In the genomic region with DNA sequence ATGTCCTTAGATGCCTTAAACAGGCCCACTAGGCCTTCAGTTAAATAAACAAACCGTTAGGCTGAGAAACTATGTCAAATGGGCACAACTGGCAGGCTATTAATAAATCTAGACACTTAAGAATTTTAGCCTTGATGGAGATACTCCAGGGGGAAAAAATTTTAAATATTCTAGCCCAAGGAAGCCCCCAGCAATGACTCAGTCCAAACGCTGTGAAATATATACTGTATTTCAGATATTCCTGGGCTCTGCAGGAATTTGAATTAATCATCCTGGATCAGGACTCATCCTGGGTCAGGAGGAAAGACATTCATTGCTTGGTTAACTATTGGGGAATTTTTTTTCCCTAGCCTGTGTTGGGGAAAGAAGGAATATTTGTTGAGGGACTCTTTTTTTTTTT, we compare ENCODE assay signal across 7 cellular contexts.
DNase-seq lines count a peak whose midpoint lies in the region; TF ChIP-seq lines count a peak whose summit lies in the region.
"Not testable (repeated sequence)": the region's sequence is repeated elsewhere in the genome, so short reads cannot be mapped to it uniquely, and the experiment has no call there.

No MANE protein-coding gene starts in this region.

- H2AFZ ChIP-seq in SK-N-SH (ENCODE audit: low read depth), result not testable (repeated sequence)

- H3K9me2 ChIP-seq in SK-N-SH, result not testable (repeated sequence)

- not testable (repeated sequence) for H3K9me3 ChIP-seq in SK-N-SH; subcutaneous abdominal adipose tissue (ENCODE audit: control insufficient read depth in 5 of 5, low read length in 5 of 5)

- WGBS in SK-N-SH (ENCODE audit: low lambda C conversion rate), result 18% methylated on average over 2 of the region's 2 CpGs

- H3K9ac ChIP-seq in SK-N-SH; subcutaneous abdominal adipose tissue (ENCODE audit: low read length in 5 of 5): not testable (repeated sequence)

- H3K4me2 ChIP-seq in SK-N-SH, result peak overlapping the region; percentile 65; the same call in 1 of the 2 replicates

- not testable (repeated sequence) for H3K9me3 Mint-ChIP-seq in chondrocyte (ENCODE audit: low read depth); nephron

- DNase-seq in ELR (ENCODE audit: low read depth) (peak; percentile 88), HT1080 (ENCODE audit: low read depth) (peak; percentile 73), iris pigment epithelial cell (ENCODE audit: low read depth) (peak; percentile 20)
- not testable (repeated sequence) for DNase-seq in SK-N-SH; chondrocyte (ENCODE audit: low spot score)

- H3F3A ChIP-seq in SK-N-SH (replicated peaks; ENCODE audit: insufficient read depth), result peaks cover 39% of the 10 kb centered on the region

- not testable (repeated sequence) for H3K27me3 ChIP-seq in SK-N-SH (ENCODE audit: insufficient read depth); subcutaneous abdominal adipose tissue (ENCODE audit: control insufficient read depth in 5 of 5, insufficient read depth in 4 of 5, low read length in 5 of 5)

- TF ChIP-seq CTCF in SK-N-SH (IDR thresholded peaks at IDR 0.05); chondrocyte (IDR thresholded peaks at IDR 0.05); nephron (IDR thresholded peaks at IDR 0.05; ENCODE audit: unreplicated experiment in 3 of 3): not testable (repeated sequence)

- H3K36me3 Mint-ChIP-seq in chondrocyte (ENCODE audit: low read depth); nephron (ENCODE audit: low read depth): not testable (repeated sequence)

- not testable (repeated sequence) for H3K79me2 ChIP-seq in SK-N-SH (ENCODE audit: insufficient read depth)

- peaks cover 48% of the 10 kb centered on the region in 2 experiments for H3K36me3 ChIP-seq in SK-N-SH (replicated peaks in 1 of 2; ENCODE audit: control insufficient read depth in 1 of 2, insufficient read depth in 2 of 2, low read length in 1 of 2)
- not testable (repeated sequence) for H3K36me3 ChIP-seq in subcutaneous abdominal adipose tissue (ENCODE audit: control insufficient read depth in 5 of 5, insufficient read depth in 5 of 5, low read length in 5 of 5)

- H3K4me3 Mint-ChIP-seq in chondrocyte (ENCODE audit: unreplicated experiment); nephron: not testable (repeated sequence)

- CTCF ChIA-PET in SK-N-SH (lab: Yijun Ruan, JAX), result interaction anchor here (1.3 to 9.0 kb wide), 3 partner anchors 15 to 66 kb away, joined by 3 to 123 read pairs (median 5); no protein-coding TSS in a partner anchor

- H3K4me3 ChIP-seq in SK-N-SH (ENCODE audit: low read depth in 2 of 2, low read length in 1 of 2); subcutaneous abdominal adipose tissue (ENCODE audit: low read depth in 1 of 5, low read length in 5 of 5): not testable (repeated sequence)

- peaks cover 87% of the 10 kb centered on the region for H3K4me1 Mint-ChIP-seq in chondrocyte (ENCODE audit: low read depth)
- peaks cover 80% of the 10 kb centered on the region for H3K4me1 Mint-ChIP-seq in nephron

- not testable (repeated sequence) for H3K27me3 Mint-ChIP-seq in chondrocyte (ENCODE audit: low read depth); nephron (ENCODE audit: low read depth)

- H3K27ac ChIP-seq in SK-N-SH (ENCODE audit: low read depth in 2 of 2, low read length in 1 of 2), result peak overlapping the region in 1 of 2 experiments; percentile 83; a peak in 3 of 4 replicates
- H3K27ac ChIP-seq in subcutaneous abdominal adipose tissue (ENCODE audit: low read depth, low read length), result peak overlapping the region; percentile 62

- H3K27ac Mint-ChIP-seq in chondrocyte (ENCODE audit: unreplicated experiment) (peak overlapping the region; percentile 97), nephron (peak overlapping the region; percentile 20 to 53 (median 48))

- not testable (repeated sequence) for TF ChIP-seq RAD21 in SK-N-SH (IDR thresholded peaks at IDR 0.05; ENCODE audit: low read length)

- TF ChIP-seq EP300 in SK-N-SH (IDR thresholded peaks at IDR 0.05; ENCODE audit: borderline replicate concordance in 1 of 2, low read depth in 1 of 2, low read length in 1 of 2), result peak in 1 of 2 experiments; percentile 76; a peak in 1 of 4 replicates

- not testable (repeated sequence) for H4K20me1 ChIP-seq in SK-N-SH (ENCODE audit: insufficient read depth)

- H3K4me1 ChIP-seq in SK-N-SH (ENCODE audit: control insufficient read depth in 1 of 2, insufficient read depth in 2 of 2, low read depth in 1 of 2, low read length in 1 of 2) (peaks cover 32 to 35% of the 10 kb centered on the region in 2 experiments; a peak in 3 of 4 replicates), subcutaneous abdominal adipose tissue (ENCODE audit: control insufficient read depth in 5 of 5, insufficient read depth in 5 of 5, low read length in 5 of 5) (peaks cover 7 to 38% (median 37%) of the 10 kb centered on the region in 5 donors)

- POLR2A ChIA-PET in SK-N-SH (lab: Yijun Ruan, JAX), result not testable (repeated sequence)

TF ChIP-seq in SK-N-SH, 30 proteins besides CTCF, POLR2A, EP300 and RAD21:
- 0 out of 2 replicates have a peak, but pooled peaks have one; percentile 71 for TF ChIP-seq TEAD4 (IDR thresholded peaks at IDR 0.05; ENCODE audit: borderline replicate concordance, insufficient read depth)
- TF ChIP-seq MEF2A (IDR thresholded peaks at IDR 0.05; ENCODE audit: borderline replicate concordance, low read depth), result peak; percentile 47; the same call in 1 of the 2 replicates
- TF ChIP-seq NFIC (IDR thresholded peaks at IDR 0.05; ENCODE audit: borderline replicate concordance), result peak; percentile 46
- peak; percentile 70 for TF ChIP-seq TCF12 (IDR thresholded peaks at IDR 0.05)
- peak; percentile 78 for TF ChIP-seq JUND (IDR thresholded peaks at IDR 0.05)
- 0 out of 2 replicates have a peak, but pooled peaks have one; percentile 65 for TF ChIP-seq RXRA (IDR thresholded peaks at IDR 0.05; ENCODE audit: borderline replicate concordance, low read depth)
- peak; percentile 78; the same call in 1 of the 2 replicates for TF ChIP-seq FOSL2 (IDR thresholded peaks at IDR 0.05; ENCODE audit: borderline replicate concordance, low read depth)
- TF ChIP-seq PBX3 (IDR thresholded peaks at IDR 0.05), result peak; percentile 54
